20 cellular contexts compared by ENCODE assay signal in genomic region chr2:41851554-41851953, GRCh38.
"Had no signal": no experiment of that assay in that cellular context is flagged by ENCODE, and none has a peak within 500 bp of the region (broad histone marks: within the 10 kb centered on the region; RNA-seq: fewer than 3 reads in every experiment).

No MANE protein-coding gene starts in this region.

- H3K4me3 ChIP-seq: coronary artery, hepatocyte, left lung, lower lobe of right lung had no signal

- H3K9me3 Mint-ChIP-seq: endodermal cell; naive thymus-derived CD8-positive, alpha-beta T cell; neural crest cell had no signal

- H2AFZ ChIP-seq: hepatocyte had no signal

- H3K9me3 ChIP-seq: left lung, lower lobe of right lung had no signal

- H3K79me2 ChIP-seq: hepatocyte had no signal

- FAIRE-seq: endothelial cell of umbilical vein, kidney had no signal

- ATAC-seq: foreskin keratinocyte; left lung; lower lobe of right lung; naive thymus-derived CD8-positive, alpha-beta T cell; right cardiac atrium had no signal

- H3K4me3 Mint-ChIP-seq: endodermal cell; naive thymus-derived CD8-positive, alpha-beta T cell; neural crest cell had no signal

- H3K4me2 ChIP-seq: hepatocyte had no signal

- H3K27me3 ChIP-seq: hepatocyte had no signal

- H3K4me1 ChIP-seq: foreskin keratinocyte, left lung, lower lobe of right lung had no signal

- H3K27ac ChIP-seq: coronary artery, foreskin keratinocyte, hepatocyte, left lung, lower lobe of right lung had no signal

- DNase-seq: central memory CD4-positive, alpha-beta T cell; effector CD4-positive, alpha-beta T cell; endodermal cell; erythroblast; foreskin keratinocyte; head of caudate nucleus; kidney; left lung; lower lobe of right lung; mesendoderm; naive thymus-derived CD8-positive, alpha-beta T cell; posterior cingulate gyrus; right cardiac atrium; stimulated activated CD4-positive, alpha-beta T cell treated with anti-CD3 and anti-CD28 coated beads, Interleukin-2, amount 100 ng/mL, for 24 hours; stimulated activated naive CD4-positive, alpha-beta T cell treated with Interleukin-2 at 50 U/mL for 16 hours; trophoblast cell had no signal

- H3K27ac Mint-ChIP-seq: endodermal cell had no signal

- H3K36me3 Mint-ChIP-seq: naive thymus-derived CD8-positive, alpha-beta T cell had no signal

- H3K4me1 Mint-ChIP-seq: naive thymus-derived CD8-positive, alpha-beta T cell had no signal

- H3K36me3 ChIP-seq: left lung, lower lobe of right lung had no signal
